8 cellular contexts compared by ENCODE assay signal in genomic region chr17:75693500-75694481, GRCh38. TPM values are rescaled to one million over a fixed set of nuclear protein-coding genes. Genes with fewer than 3 reads are reported as not detected.
DNase-seq lines count a peak whose midpoint lies in the region; ATAC-seq and TF ChIP-seq lines count a peak whose summit lies in the region.

No MANE protein-coding gene starts in this region.

- H3K4me3 ChIP-seq in BE2C (ENCODE audit: low read depth, low read length) (no peak overlapping the region), esophagus muscularis mucosa (peak overlapping the region in 2 of 4 donors; percentile 0 to 15), ovary (no peak overlapping the region)

- 50% methylated on average over 18 of the region's 19 CpGs for WGBS in esophagus muscularis mucosa
- WGBS in ovary, 3 donors, result 62 to 71% (median 69%) methylated on average over 19 of the region's 19 CpGs

- H3K9me3 ChIP-seq in BE2C, result no peaks in the 10 kb centered on the region
- H3K9me3 ChIP-seq in esophagus muscularis mucosa, result no peaks in the 10 kb centered on the region
- no peaks in the 10 kb centered on the region for H3K9me3 ChIP-seq in ovary

- peak overlapping the region; percentile 39 for H3K27ac Mint-ChIP-seq in nephron progenitor cell

- no peak overlapping the region for H3K4me3 Mint-ChIP-seq in nephron progenitor cell

- no peaks in the 10 kb centered on the region for H3K27me3 Mint-ChIP-seq in nephron progenitor cell (ENCODE audit: low read depth, poor library complexity)

- peaks cover 11% of the 10 kb centered on the region; the same call in 1 of the 2 replicates for H3K4me1 ChIP-seq in BE2C
- peaks cover 75 to 92% (median 87%) of the 10 kb centered on the region in 4 donors for H3K4me1 ChIP-seq in esophagus muscularis mucosa
- H3K4me1 ChIP-seq in ovary (ENCODE audit: insufficient read depth), result no peaks in the 10 kb centered on the region

- ATAC-seq in GM18873 (IDR thresholded peaks at IDR 0.05; ENCODE audit: low FRiP score, unreplicated experiment) (no peak), HG03354 (IDR thresholded peaks at IDR 0.05; ENCODE audit: poor library complexity, severe bottlenecking, unreplicated experiment) (no peak)

- H3K27ac ChIP-seq in esophagus muscularis mucosa (replicated peaks in 1 of 4) (peak overlapping the region; percentile 83 to 87 (median 86)), ovary (no peak overlapping the region)

- peak; percentile 91 for DNase-seq in BE2C
- peak; percentile 73 to 85 for DNase-seq in NCI-H446 (lab: John Stamatoyannopoulos, UW)
- peak; percentile 93 for DNase-seq in esophagus muscularis mucosa (ENCODE audit: extremely low spot score)
- DNase-seq in nephron progenitor cell, result no peak
- no peak for DNase-seq in central memory CD4-positive, alpha-beta T cell
- no peak for DNase-seq in ovary

- no peaks in the 10 kb centered on the region for H3K9me3 Mint-ChIP-seq in nephron progenitor cell

- H3K36me3 Mint-ChIP-seq in nephron progenitor cell (ENCODE audit: low read depth), result peaks cover 33% of the 10 kb centered on the region

- no peaks in the 10 kb centered on the region for H3K27me3 ChIP-seq in BE2C
- no peaks in the 10 kb centered on the region for H3K27me3 ChIP-seq in esophagus muscularis mucosa
- no peaks in the 10 kb centered on the region for H3K27me3 ChIP-seq in ovary

- peak; percentile 17; the same call in 1 of the 2 replicates for TF ChIP-seq CTCF in BE2C (IDR thresholded peaks at IDR 0.05; ENCODE audit: low read depth, low read length)
- peak in 1 of 3 experiments; percentile 20 for TF ChIP-seq CTCF in esophagus muscularis mucosa (IDR thresholded peaks at IDR 0.05)
- TF ChIP-seq CTCF in nephron progenitor cell (IDR thresholded peaks at IDR 0.05), result no peak
- TF ChIP-seq CTCF in ovary (IDR thresholded peaks at IDR 0.05), result no peak

- peak; percentile 72 for TF ChIP-seq EP300 in esophagus muscularis mucosa (IDR thresholded peaks at IDR 0.05)
- TF ChIP-seq EP300 in ovary (IDR thresholded peaks at IDR 0.05), result no peak

- TF ChIP-seq POLR2A in esophagus muscularis mucosa (IDR thresholded peaks at IDR 0.05; ENCODE audit: low read depth), result no peak
- no peak for TF ChIP-seq POLR2A in ovary (IDR thresholded peaks at IDR 0.05)

- H3K36me3 ChIP-seq in BE2C (peaks cover 27% of the 10 kb centered on the region), esophagus muscularis mucosa (peaks cover 0 to 57% (median 40%) of the 10 kb centered on the region in 4 donors), ovary (no peaks in the 10 kb centered on the region)

- intact Hi-C loops in esophagus muscularis mucosa (cut with DNase I), result no loop called here
- intact Hi-C loops in ovary (cut with DNase I), result loop anchor here in 1 of 4 donors (5.0 kb wide), 1 partner anchor 49 kb away; no protein-coding TSS in a partner anchor

- H3K4me1 Mint-ChIP-seq in nephron progenitor cell, result peaks cover 19% of the 10 kb centered on the region

RNA-seq across cellular contexts. Expression of gene SAP30BP, which starts 26.7 kb away (rescaled TPM):
- 162 TPM for polyA plus RNA-seq in BE2C (2012; ENCODE audit: insufficient read depth, insufficient read length, low read depth)
- total RNA-seq in esophagus muscularis mucosa (10 to 100 TPM; 50.3 to 81.3 (median 77.6) TPM), ovary (10 to 100 TPM; 54.8 to 85.0 (median 74.7) TPM)
- 10 to 100 TPM; 83.2 to 89.1 TPM for polyA plus RNA-seq in ovary

RNA-seq across cellular contexts. Expression of gene RECQL5, which starts 26.8 kb away (rescaled TPM):
- 69.1 TPM for polyA plus RNA-seq in BE2C (2012; ENCODE audit: insufficient read depth, insufficient read length, low read depth)
- total RNA-seq in esophagus muscularis mucosa (10 to 100 TPM in 3 of 4 donors, 1 to 10 TPM in 1; 6.3 to 14.7 (median 11.9) TPM), ovary (10 to 100 TPM; 13.8 to 32.8 (median 24.8) TPM)
- polyA plus RNA-seq in ovary, result 10 to 100 TPM; 15.7 to 19.4 TPM

RNA-seq across cellular contexts. Expression of gene ITGB4, which starts 27.5 kb away (rescaled TPM):
- 2.8 TPM for polyA plus RNA-seq in BE2C (2012; ENCODE audit: insufficient read depth, insufficient read length, low read depth)
- total RNA-seq in esophagus muscularis mucosa (10 to 100 TPM; 36.5 to 57.4 (median 46.6) TPM), ovary (10 to 100 TPM in 5 of 7 donors, 1 to 10 TPM in 2; 6.3 to 55.6 (median 22.5) TPM)
- 1 to 10 TPM; 3.3 to 6.0 TPM for polyA plus RNA-seq in ovary

Comparison
In these comparisons a context has a peak if more than half of its experiments do, and no peak if none do; other contexts are left out.
1. DNase-seq: peak in BE2C (single experiment), NCI-H446 (2 of 2) and esophagus muscularis mucosa (single experiment); none in nephron progenitor cell (single experiment), central memory CD4-positive, alpha-beta T cell (single experiment) and ovary (0 of 5).
2. H3K27ac ChIP-seq: peak in esophagus muscularis mucosa (4 of 4); none in ovary (0 of 2).